ENCODE assay signal across 9 cellular contexts in the genomic region with DNA sequence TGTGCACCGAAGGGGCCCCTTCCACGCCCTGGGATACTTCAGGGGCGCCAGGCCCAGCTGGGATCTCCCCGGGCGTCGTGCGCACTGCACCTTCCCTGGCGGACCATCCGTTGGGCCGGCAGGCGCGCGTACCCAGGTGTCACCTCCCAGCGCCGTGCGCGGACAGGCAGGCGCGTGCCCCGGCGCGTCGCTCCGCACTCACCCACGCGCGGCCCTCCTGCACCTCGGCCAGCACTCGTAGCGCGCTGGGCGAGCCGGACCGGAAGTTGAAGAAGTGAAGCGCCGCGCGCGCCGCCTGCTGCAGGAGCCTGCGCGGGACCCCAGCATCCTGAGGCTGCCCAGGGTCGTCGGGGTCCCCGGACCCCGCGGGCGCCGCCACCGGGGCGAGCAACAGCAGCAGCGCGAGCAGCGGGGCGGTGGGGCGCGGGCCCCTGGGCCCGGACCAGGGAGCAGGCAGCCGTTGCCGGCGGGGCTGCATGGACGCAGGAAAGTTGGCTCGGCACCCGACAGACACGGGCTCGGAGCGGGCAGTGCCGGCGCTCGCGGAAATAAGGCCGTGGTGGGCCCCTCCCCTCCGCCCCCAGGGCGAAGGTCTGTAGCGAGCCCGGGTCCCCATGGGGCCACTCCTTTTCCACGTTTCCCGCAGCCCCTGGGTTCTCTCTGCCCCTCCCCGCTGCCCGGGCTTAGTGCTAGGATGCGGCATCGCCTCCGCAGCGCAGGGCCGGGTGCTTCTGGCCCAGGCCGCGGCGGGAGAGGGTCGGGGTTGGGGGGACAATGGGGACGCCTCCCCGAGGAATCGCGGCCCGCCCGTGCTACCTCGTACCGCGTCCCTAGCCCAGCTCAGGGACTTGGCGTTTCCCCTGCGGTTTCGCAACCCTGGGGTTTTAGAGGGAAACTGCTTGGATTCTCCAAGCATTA. TPM values are rescaled to one million over a fixed set of nuclear protein-coding genes. Genes with fewer than 3 reads are reported as not detected.
DNase-seq lines count a peak whose midpoint lies in the region; ATAC-seq and TF ChIP-seq lines count a peak whose summit lies in the region.
"Had no signal": no experiment of that assay in that cellular context is flagged by ENCODE, and none has a peak within 500 bp of the region (broad histone marks: within the 10 kb centered on the region; RNA-seq: fewer than 3 reads in every experiment).

A gene with protein sequence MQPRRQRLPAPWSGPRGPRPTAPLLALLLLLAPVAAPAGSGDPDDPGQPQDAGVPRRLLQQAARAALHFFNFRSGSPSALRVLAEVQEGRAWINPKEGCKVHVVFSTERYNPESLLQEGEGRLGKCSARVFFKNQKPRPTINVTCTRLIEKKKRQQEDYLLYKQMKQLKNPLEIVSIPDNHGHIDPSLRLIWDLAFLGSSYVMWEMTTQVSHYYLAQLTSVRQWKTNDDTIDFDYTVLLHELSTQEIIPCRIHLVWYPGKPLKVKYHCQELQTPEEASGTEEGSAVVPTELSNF (minus strand): TSS at position 520 of the 918 bp plus-strand sequence. CDS start 42 bp downstream, at position 478.

- ATAC-seq in GM18909 (IDR thresholded peaks at IDR 0.05; ENCODE audit: poor library complexity, unreplicated experiment) (peak; percentile 90), HG03103 (IDR thresholded peaks at IDR 0.05; ENCODE audit: low read depth, unreplicated experiment) (peak; percentile 65)
- ATAC-seq: HCT116 had no signal

- peak; percentile 3 for TF ChIP-seq CTCF in AG09309 (IDR thresholded peaks at IDR 0.05; ENCODE audit: control insufficient read depth, insufficient read depth, low read depth, low read length, missing control alignments)

- H3K4me3 ChIP-seq in AG09309 (ENCODE audit: control insufficient read depth, low read depth, low read length) = peak within 1 kb of the TSS; percentile 60

- DNase-seq in AG09309 (ENCODE audit: low read depth) = no peak
- DNase-seq in SW480 (ENCODE audit: low spot score) = peak; percentile 20
- peak; percentile 76 for DNase-seq in cerebellum (ENCODE audit: low spot score)
- peak; percentile 55 for DNase-seq in kidney tubule cell (ENCODE audit: low spot score)
- peak; percentile 23 to 25 for DNase-seq in stimulated activated CD4-positive, alpha-beta T cell treated with anti-CD3 and anti-CD28 coated beads, Interleukin-15, amount 100 ng/mL, for 48 hours (ENCODE audit: low read depth in 2 of 2)
- no peak for DNase-seq in NCI-H1048 (lab: John Stamatoyannopoulos, UW)

RNA-seq across cellular contexts. Expression of the gene that starts here (rescaled TPM):
- 36.5 TPM for total RNA-seq in cerebellum

Comparison
In these comparisons a context has a peak if more than half of its experiments do, and no peak if none do; other contexts are left out.
1. DNase-seq: peak in SW480 (single experiment), cerebellum (single experiment), kidney tubule cell (single experiment) and stimulated activated CD4-positive, alpha-beta T cell treated with anti-CD3 and anti-CD28 coated beads, Interleukin-15, amount 100 ng/mL, for 48 hours (2 of 2); none in AG09309 (single experiment) and NCI-H1048 (single experiment).